Comparison of ENCODE assay signal across 8 cellular contexts in the genomic region with DNA sequence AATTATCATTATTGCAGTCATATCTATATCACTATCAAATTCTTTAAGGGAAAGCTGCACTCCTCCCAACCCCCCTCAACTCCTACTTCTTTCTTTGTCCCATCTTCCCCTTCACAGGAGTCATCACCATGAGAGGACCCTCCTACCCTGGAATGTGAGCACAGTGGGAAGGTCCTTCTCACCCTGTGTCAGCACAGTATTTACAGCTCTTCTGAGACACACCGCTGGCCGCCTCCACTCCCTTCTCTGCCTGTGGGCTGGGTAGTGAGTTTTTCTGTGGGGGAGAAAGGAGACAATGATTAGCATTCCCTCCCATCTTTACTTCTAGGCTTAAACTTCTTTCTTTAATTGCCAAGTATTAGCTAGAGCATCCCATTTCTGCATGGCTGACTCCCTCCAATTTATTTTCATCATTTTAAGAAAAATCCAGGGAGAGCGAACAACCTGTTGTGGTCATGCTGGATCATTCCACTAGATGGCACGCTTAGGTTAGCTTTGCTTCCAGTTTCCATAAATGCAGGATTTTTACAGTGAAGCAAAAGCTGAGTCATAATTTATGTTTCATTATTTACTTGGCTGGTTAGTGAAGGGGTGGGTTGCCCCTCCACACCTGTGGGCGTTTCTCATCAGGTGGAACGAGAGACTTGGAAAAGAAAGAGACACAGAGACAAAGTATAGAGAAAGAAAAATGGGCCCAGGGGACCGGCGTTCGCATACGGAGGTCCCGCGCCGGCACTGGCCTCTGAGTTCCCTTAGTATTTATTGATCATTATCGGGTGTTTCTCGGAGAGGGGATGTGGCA.
DNase-seq lines count a peak whose midpoint lies in the region; ATAC-seq and TF ChIP-seq lines count a peak whose summit lies in the region.

No MANE protein-coding gene starts in this region.

- peak overlapping the region; percentile 63 for H3K4me3 ChIP-seq in Karpas-422 (ENCODE audit: low read length)
- peak overlapping the region; percentile 10 to 32 for H3K4me3 ChIP-seq in left lung

- H3K79me2 ChIP-seq in Karpas-422 (ENCODE audit: low read length) = no peaks in the 10 kb centered on the region

- H3K27ac Mint-ChIP-seq in activated naive CD4-positive, alpha-beta T cell treated with anti-CD3 and anti-CD28 coated beads for 36 hours = no peak overlapping the region

- CTCF ChIA-PET in activated naive CD4-positive, alpha-beta T cell treated with anti-CD3 and anti-CD28 coated beads for 36 hours (lab: Charles Lee) = interaction anchor here (0.7 to 1.5 kb wide), 8 partner anchors 19 to 449 kb away, joined by 3 to 6 read pairs (median 3); no protein-coding TSS in a partner anchor

- H3K4me3 Mint-ChIP-seq in activated naive CD4-positive, alpha-beta T cell treated with anti-CD3 and anti-CD28 coated beads for 36 hours = peak overlapping the region; percentile 72

- peaks cover 11% of the 10 kb centered on the region for H3K27me3 Mint-ChIP-seq in activated naive CD4-positive, alpha-beta T cell treated with anti-CD3 and anti-CD28 coated beads for 36 hours (ENCODE audit: low read depth)

- peak overlapping the region; percentile 68 for H3K4me2 ChIP-seq in Karpas-422 (ENCODE audit: low read depth, low read length, poor library complexity, severe bottlenecking)

- H3K9me3 Mint-ChIP-seq in activated naive CD4-positive, alpha-beta T cell treated with anti-CD3 and anti-CD28 coated beads for 36 hours = peaks cover 5% of the 10 kb centered on the region

- H3K27ac ChIP-seq in Karpas-422 (ENCODE audit: low read length) (no peak overlapping the region), left lung (peak overlapping the region; percentile 63 to 69)

- H3K4me1 ChIP-seq in Karpas-422 (ENCODE audit: low read length) (peaks cover 21% of the 10 kb centered on the region), left lung (peaks cover 0 to 6% of the 10 kb centered on the region in 2 donors)

- H3K9ac ChIP-seq in Karpas-422 (ENCODE audit: low read length) = peak overlapping the region; percentile 43; the same call in 1 of the 2 replicates

- H2AFZ ChIP-seq in Karpas-422 (ENCODE audit: low read length) = peak overlapping the region; percentile 87; the same call in 1 of the 2 replicates

- peak; percentile 73 to 78 for TF ChIP-seq CTCF in left lung (IDR thresholded peaks at IDR 0.05)

- H3K36me3 Mint-ChIP-seq in activated naive CD4-positive, alpha-beta T cell treated with anti-CD3 and anti-CD28 coated beads for 36 hours (ENCODE audit: low read depth) = no peaks in the 10 kb centered on the region

- intact Hi-C loops in activated naive CD4-positive, alpha-beta T cell treated with anti-CD3 and anti-CD28 coated beads for 36 hours (cut with micrococcal nuclease) = loop anchor here (1.0 to 5.0 kb wide), 4 partner anchors 109 to 452 kb away; no protein-coding TSS in a partner anchor
- intact Hi-C loops in left lung (cut with DNase I) = no loop called here

- no peaks in the 10 kb centered on the region for H4K20me1 ChIP-seq in Karpas-422 (ENCODE audit: insufficient read depth, low read depth, low read length)

- H3K27me3 ChIP-seq in Karpas-422 (ENCODE audit: low read length) (no peaks in the 10 kb centered on the region), left lung (peaks cover 0 to 5% of the 10 kb centered on the region in 2 donors)

- H3K36me3 ChIP-seq in Karpas-422 (ENCODE audit: insufficient read depth, low read length) (no peaks in the 10 kb centered on the region), left lung (no peaks in the 10 kb centered on the region)

- peak; percentile 98 for ATAC-seq in left lung

- DNase-seq in activated naive CD4-positive, alpha-beta T cell treated with anti-CD3 and anti-CD28 coated beads for 36 hours = peak; percentile 64
- no peak for DNase-seq in activated naive CD4-positive, alpha-beta T cell (lab: John Stamatoyannopoulos, UW)
- DNase-seq in HCEC 1CT (peak; percentile 69), Karpas-422 (peak; percentile 81), SKM-1 (lab: John Stamatoyannopoulos, UW; ENCODE audit: unreplicated experiment) (peak; percentile 2), dermis blood vessel endothelial cell (peak; percentile 81), left lung (peak in 1 of 2 donors; percentile 62)
- DNase-seq in stimulated activated CD4-positive, alpha-beta T cell treated with anti-CD3 and anti-CD28 coated beads, TNF-alpha, amount 100 ng/mL, for 48 hours (ENCODE audit: low read depth in 3 of 3) = peak; percentile 0 to 3 (median 1)

- H3K4me1 Mint-ChIP-seq in activated naive CD4-positive, alpha-beta T cell treated with anti-CD3 and anti-CD28 coated beads for 36 hours (ENCODE audit: low read depth) = peaks cover 11% of the 10 kb centered on the region

- no peaks in the 10 kb centered on the region for H3K9me2 ChIP-seq in Karpas-422 (replicated peaks; ENCODE audit: insufficient read depth, low read length)

- H3K9me3 ChIP-seq in Karpas-422 (ENCODE audit: low read length) (no peaks in the 10 kb centered on the region), left lung (no peaks in the 10 kb centered on the region)

Comparison
In these comparisons a context has a peak if more than half of its experiments do, and no peak if none do; other contexts are left out.
1. DNase-seq: peak in activated naive CD4-positive, alpha-beta T cell treated with anti-CD3 and anti-CD28 coated beads for 36 hours (single experiment), HCEC 1CT (single experiment), Karpas-422 (single experiment), SKM-1 (single experiment), dermis blood vessel endothelial cell (single experiment) and stimulated activated CD4-positive, alpha-beta T cell treated with anti-CD3 and anti-CD28 coated beads, TNF-alpha, amount 100 ng/mL, for 48 hours (3 of 3); none in activated naive CD4-positive, alpha-beta T cell (0 of 4).